ENCODE assay signal across 1 cellular context in the genomic region with DNA sequence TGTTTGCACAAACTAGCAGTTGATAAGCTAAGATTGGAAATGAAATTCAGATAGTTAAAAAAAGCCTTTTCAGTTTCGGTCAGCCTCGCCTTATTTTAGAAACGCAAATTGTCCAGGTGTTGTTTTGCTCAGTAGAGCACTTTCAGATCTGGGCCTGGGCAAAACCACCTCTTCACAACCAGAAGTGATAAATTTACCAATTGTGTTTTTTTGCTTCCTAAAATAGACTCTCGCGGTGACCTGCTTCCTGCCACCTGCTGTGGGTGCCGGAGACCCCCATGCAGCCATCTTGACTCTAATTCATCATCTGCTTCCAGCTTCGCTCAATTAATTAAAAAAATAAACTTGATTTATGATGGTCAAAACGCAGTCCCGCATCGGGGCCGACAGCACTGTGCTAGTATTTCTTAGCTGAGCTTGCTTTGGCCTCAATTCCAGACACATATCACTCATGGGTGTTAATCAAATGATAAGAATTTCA.
A peak's percentile ranks its signal among the peaks of the same experiment; 100 is the strongest.
TF ChIP-seq lines count a peak whose summit lies in the region.

No MANE protein-coding gene starts in this region.

TF ChIP-seq in GM12878, 131 proteins besides CTCF, POLR2A, EP300 and RAD21 (continued from another document and continues in another):
- TF ChIP-seq, protein P1, sequence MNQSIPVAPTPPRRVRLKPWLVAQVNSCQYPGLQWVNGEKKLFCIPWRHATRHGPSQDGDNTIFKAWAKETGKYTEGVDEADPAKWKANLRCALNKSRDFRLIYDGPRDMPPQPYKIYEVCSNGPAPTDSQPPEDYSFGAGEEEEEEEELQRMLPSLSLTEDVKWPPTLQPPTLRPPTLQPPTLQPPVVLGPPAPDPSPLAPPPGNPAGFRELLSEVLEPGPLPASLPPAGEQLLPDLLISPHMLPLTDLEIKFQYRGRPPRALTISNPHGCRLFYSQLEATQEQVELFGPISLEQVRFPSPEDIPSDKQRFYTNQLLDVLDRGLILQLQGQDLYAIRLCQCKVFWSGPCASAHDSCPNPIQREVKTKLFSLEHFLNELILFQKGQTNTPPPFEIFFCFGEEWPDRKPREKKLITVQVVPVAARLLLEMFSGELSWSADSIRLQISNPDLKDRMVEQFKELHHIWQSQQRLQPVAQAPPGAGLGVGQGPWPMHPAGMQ (IDR thresholded peaks at IDR 0.05; ENCODE audit: borderline replicate concordance), result no peak
- TF ChIP-seq GATAD2B (conservative IDR thresholded peaks at IDR 0.05; ENCODE audit: low read depth), result peak; percentile 23; the same call in 1 of the 2 replicates
- TF ChIP-seq, protein P2, sequence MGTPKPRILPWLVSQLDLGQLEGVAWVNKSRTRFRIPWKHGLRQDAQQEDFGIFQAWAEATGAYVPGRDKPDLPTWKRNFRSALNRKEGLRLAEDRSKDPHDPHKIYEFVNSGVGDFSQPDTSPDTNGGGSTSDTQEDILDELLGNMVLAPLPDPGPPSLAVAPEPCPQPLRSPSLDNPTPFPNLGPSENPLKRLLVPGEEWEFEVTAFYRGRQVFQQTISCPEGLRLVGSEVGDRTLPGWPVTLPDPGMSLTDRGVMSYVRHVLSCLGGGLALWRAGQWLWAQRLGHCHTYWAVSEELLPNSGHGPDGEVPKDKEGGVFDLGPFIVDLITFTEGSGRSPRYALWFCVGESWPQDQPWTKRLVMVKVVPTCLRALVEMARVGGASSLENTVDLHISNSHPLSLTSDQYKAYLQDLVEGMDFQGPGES (IDR thresholded peaks at IDR 0.05), result no peak
- peak; percentile 26; the same call in 1 of the 2 replicates for TF ChIP-seq TARDBP (IDR thresholded peaks at IDR 0.05; ENCODE audit: borderline replicate concordance)
- TF ChIP-seq ATF7 (IDR thresholded peaks at IDR 0.05; ENCODE audit: low read depth), result peak; percentile 86
- 0 out of 2 replicates have a peak, but pooled peaks have one; percentile 23 for TF ChIP-seq BRCA1 (IDR thresholded peaks at IDR 0.05; ENCODE audit: low read depth, low read length)
- peak; percentile 79 for TF ChIP-seq RAD51 (IDR thresholded peaks at IDR 0.05)
- TF ChIP-seq BACH1 (IDR thresholded peaks at IDR 0.05; ENCODE audit: borderline replicate concordance), result peak; percentile 88
- TF ChIP-seq TCF3 (IDR thresholded peaks at IDR 0.05; ENCODE audit: borderline replicate concordance, insufficient read depth, low read depth, low read length), result peak; percentile 100
- no peak for TF ChIP-seq ZZZ3 (IDR thresholded peaks at IDR 0.05; ENCODE audit: control insufficient read depth, insufficient read length, low read depth)
- TF ChIP-seq NR2F1 (conservative IDR thresholded peaks at IDR 0.05), result peak; percentile 89
- TF ChIP-seq, protein P3, sequence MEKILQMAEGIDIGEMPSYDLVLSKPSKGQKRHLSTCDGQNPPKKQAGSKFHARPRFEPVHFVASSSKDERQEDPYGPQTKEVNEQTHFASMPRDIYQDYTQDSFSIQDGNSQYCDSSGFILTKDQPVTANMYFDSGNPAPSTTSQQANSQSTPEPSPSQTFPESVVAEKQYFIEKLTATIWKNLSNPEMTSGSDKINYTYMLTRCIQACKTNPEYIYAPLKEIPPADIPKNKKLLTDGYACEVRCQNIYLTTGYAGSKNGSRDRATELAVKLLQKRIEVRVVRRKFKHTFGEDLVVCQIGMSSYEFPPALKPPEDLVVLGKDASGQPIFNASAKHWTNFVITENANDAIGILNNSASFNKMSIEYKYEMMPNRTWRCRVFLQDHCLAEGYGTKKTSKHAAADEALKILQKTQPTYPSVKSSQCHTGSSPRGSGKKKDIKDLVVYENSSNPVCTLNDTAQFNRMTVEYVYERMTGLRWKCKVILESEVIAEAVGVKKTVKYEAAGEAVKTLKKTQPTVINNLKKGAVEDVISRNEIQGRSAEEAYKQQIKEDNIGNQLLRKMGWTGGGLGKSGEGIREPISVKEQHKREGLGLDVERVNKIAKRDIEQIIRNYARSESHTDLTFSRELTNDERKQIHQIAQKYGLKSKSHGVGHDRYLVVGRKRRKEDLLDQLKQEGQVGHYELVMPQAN (conservative IDR thresholded peaks at IDR 0.05), result peak; percentile 44; the same call in 1 of the 2 replicates
- TF ChIP-seq, protein P4, sequence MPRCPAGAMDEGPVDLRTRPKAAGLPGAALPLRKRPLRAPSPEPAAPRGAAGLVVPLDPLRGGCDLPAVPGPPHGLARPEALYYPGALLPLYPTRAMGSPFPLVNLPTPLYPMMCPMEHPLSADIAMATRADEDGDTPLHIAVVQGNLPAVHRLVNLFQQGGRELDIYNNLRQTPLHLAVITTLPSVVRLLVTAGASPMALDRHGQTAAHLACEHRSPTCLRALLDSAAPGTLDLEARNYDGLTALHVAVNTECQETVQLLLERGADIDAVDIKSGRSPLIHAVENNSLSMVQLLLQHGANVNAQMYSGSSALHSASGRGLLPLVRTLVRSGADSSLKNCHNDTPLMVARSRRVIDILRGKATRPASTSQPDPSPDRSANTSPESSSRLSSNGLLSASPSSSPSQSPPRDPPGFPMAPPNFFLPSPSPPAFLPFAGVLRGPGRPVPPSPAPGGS (IDR thresholded peaks at IDR 0.05; ENCODE audit: borderline replicate concordance, insufficient read depth, low read depth, low read length, poor library complexity, severe bottlenecking), result peak; percentile 90
- peak; percentile 87 for TF ChIP-seq IKZF1 (conservative IDR thresholded peaks at IDR 0.05)
- no peak for TF ChIP-seq SIX5 (IDR thresholded peaks at IDR 0.05; ENCODE audit: low read depth, low read length, severe bottlenecking)
- peak; percentile 48; the same call in 1 of the 2 replicates for TF ChIP-seq JUND (IDR thresholded peaks at IDR 0.05; ENCODE audit: low read depth, low read length)
- TF ChIP-seq, protein P5, sequence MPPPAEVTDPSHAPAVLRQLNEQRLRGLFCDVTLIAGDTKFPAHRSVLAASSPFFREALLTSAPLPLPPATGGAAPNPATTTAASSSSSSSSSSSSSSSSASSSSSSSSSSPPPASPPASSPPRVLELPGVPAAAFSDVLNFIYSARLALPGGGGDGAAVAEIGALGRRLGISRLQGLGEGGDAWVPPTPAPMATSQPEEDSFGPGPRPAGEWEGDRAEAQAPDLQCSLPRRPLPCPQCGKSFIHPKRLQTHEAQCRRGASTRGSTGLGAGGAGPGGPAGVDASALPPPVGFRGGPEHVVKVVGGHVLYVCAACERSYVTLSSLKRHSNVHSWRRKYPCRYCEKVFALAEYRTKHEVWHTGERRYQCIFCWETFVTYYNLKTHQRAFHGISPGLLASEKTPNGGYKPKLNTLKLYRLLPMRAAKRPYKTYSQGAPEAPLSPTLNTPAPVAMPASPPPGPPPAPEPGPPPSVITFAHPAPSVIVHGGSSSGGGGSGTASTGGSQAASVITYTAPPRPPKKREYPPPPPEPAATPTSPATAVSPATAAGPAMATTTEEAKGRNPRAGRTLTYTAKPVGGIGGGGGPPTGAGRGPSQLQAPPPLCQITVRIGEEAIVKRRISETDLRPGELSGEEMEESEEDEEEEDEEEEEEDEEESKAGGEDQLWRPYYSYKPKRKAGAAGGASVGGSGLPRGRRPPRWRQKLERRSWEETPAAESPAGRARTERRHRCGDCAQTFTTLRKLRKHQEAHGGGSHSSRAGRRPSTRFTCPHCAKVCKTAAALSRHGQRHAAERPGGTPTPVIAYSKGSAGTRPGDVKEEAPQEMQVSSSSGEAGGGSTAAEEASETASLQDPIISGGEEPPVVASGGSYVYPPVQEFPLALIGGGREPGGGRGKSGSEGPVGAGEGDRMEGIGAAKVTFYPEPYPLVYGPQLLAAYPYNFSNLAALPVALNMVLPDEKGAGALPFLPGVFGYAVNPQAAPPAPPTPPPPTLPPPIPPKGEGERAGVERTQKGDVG (CRISPR knock-in tag; IDR thresholded peaks at IDR 0.05), result no peak
- TF ChIP-seq MYB (IDR thresholded peaks at IDR 0.05; ENCODE audit: borderline replicate concordance, low read depth, low read length), result peak; percentile 88
- TF ChIP-seq, protein P6, sequence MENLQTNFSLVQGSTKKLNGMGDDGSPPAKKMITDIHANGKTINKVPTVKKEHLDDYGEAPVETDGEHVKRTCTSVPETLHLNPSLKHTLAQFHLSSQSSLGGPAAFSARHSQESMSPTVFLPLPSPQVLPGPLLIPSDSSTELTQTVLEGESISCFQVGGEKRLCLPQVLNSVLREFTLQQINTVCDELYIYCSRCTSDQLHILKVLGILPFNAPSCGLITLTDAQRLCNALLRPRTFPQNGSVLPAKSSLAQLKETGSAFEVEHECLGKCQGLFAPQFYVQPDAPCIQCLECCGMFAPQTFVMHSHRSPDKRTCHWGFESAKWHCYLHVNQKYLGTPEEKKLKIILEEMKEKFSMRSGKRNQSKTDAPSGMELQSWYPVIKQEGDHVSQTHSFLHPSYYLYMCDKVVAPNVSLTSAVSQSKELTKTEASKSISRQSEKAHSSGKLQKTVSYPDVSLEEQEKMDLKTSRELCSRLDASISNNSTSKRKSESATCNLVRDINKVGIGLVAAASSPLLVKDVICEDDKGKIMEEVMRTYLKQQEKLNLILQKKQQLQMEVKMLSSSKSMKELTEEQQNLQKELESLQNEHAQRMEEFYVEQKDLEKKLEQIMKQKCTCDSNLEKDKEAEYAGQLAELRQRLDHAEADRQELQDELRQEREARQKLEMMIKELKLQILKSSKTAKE (IDR thresholded peaks at IDR 0.05; ENCODE audit: low read depth, poor library complexity, severe bottlenecking), result peak; percentile 99
- 0 out of 4 replicates have a peak, but pooled peaks of 1 of the 2 experiments have one; percentile 4 for TF ChIP-seq SRF (IDR thresholded peaks at IDR 0.05; ENCODE audit: low read depth in 2 of 2, low read length in 2 of 2)
- TF ChIP-seq FOXK2 (IDR thresholded peaks at IDR 0.05), result no peak
- no peak for TF ChIP-seq ESRRA (IDR thresholded peaks at IDR 0.05; ENCODE audit: low read length)
- peak; percentile 66; the same call in 1 of the 2 replicates for TF ChIP-seq ZSCAN29 (IDR thresholded peaks at IDR 0.05)
- no peak for TF ChIP-seq RBBP5 (conservative IDR thresholded peaks at IDR 0.05)
- TF ChIP-seq CBX3 (IDR thresholded peaks at IDR 0.05; ENCODE audit: borderline replicate concordance, low read depth), result no peak
- TF ChIP-seq, protein P7, sequence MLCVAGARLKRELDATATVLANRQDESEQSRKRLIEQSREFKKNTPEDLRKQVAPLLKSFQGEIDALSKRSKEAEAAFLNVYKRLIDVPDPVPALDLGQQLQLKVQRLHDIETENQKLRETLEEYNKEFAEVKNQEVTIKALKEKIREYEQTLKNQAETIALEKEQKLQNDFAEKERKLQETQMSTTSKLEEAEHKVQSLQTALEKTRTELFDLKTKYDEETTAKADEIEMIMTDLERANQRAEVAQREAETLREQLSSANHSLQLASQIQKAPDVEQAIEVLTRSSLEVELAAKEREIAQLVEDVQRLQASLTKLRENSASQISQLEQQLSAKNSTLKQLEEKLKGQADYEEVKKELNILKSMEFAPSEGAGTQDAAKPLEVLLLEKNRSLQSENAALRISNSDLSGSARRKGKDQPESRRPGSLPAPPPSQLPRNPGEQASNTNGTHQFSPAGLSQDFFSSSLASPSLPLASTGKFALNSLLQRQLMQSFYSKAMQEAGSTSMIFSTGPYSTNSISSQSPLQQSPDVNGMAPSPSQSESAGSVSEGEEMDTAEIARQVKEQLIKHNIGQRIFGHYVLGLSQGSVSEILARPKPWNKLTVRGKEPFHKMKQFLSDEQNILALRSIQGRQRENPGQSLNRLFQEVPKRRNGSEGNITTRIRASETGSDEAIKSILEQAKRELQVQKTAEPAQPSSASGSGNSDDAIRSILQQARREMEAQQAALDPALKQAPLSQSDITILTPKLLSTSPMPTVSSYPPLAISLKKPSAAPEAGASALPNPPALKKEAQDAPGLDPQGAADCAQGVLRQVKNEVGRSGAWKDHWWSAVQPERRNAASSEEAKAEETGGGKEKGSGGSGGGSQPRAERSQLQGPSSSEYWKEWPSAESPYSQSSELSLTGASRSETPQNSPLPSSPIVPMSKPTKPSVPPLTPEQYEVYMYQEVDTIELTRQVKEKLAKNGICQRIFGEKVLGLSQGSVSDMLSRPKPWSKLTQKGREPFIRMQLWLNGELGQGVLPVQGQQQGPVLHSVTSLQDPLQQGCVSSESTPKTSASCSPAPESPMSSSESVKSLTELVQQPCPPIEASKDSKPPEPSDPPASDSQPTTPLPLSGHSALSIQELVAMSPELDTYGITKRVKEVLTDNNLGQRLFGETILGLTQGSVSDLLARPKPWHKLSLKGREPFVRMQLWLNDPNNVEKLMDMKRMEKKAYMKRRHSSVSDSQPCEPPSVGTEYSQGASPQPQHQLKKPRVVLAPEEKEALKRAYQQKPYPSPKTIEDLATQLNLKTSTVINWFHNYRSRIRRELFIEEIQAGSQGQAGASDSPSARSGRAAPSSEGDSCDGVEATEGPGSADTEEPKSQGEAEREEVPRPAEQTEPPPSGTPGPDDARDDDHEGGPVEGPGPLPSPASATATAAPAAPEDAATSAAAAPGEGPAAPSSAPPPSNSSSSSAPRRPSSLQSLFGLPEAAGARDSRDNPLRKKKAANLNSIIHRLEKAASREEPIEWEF (IDR thresholded peaks at IDR 0.05; ENCODE audit: insufficient replicate concordance, low read depth, low read length), result no peak
- TF ChIP-seq PML (IDR thresholded peaks at IDR 0.05; ENCODE audit: low read length), result peak; percentile 95
- TF ChIP-seq, protein P8, sequence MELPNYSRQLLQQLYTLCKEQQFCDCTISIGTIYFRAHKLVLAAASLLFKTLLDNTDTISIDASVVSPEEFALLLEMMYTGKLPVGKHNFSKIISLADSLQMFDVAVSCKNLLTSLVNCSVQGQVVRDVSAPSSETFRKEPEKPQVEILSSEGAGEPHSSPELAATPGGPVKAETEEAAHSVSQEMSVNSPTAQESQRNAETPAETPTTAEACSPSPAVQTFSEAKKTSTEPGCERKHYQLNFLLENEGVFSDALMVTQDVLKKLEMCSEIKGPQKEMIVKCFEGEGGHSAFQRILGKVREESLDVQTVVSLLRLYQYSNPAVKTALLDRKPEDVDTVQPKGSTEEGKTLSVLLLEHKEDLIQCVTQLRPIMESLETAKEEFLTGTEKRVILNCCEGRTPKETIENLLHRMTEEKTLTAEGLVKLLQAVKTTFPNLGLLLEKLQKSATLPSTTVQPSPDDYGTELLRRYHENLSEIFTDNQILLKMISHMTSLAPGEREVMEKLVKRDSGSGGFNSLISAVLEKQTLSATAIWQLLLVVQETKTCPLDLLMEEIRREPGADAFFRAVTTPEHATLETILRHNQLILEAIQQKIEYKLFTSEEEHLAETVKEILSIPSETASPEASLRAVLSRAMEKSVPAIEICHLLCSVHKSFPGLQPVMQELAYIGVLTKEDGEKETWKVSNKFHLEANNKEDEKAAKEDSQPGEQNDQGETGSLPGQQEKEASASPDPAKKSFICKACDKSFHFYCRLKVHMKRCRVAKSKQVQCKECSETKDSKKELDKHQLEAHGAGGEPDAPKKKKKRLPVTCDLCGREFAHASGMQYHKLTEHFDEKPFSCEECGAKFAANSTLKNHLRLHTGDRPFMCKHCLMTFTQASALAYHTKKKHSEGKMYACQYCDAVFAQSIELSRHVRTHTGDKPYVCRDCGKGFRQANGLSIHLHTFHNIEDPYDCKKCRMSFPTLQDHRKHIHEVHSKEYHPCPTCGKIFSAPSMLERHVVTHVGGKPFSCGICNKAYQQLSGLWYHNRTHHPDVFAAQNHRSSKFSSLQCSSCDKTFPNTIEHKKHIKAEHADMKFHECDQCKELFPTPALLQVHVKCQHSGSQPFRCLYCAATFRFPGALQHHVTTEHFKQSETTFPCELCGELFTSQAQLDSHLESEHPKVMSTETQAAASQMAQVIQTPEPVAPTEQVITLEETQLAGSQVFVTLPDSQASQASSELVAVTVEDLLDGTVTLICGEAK (IDR thresholded peaks at IDR 0.05; ENCODE audit: borderline replicate concordance), result 0 out of 2 replicates have a peak, but pooled peaks have one; percentile 16
- TF ChIP-seq HCFC1 (IDR thresholded peaks at IDR 0.05; ENCODE audit: low read length), result peak; percentile 28; the same call in 1 of the 2 replicates
- peak; percentile 86; the same call in 1 of the 2 replicates for TF ChIP-seq POLR2AphosphoS2 (IDR thresholded peaks at IDR 0.05; ENCODE audit: low read depth, low read length)
- TF ChIP-seq NFXL1 (IDR thresholded peaks at IDR 0.05; ENCODE audit: borderline replicate concordance), result no peak
